In genomic region chr2:232886176-232886575, GRCh38 we compare ENCODE assay signal across 15 cellular contexts. TPM values are rescaled to one million over a fixed set of nuclear protein-coding genes. Genes with fewer than 3 reads are reported as not detected.
"Had no signal": no experiment of that assay in that cellular context is flagged by ENCODE, and none has a peak within 500 bp of the region (broad histone marks: within the 10 kb centered on the region; RNA-seq: fewer than 3 reads in every experiment).

No MANE protein-coding gene starts in this region.

- H3K9me3 Mint-ChIP-seq: activated CD8-positive, alpha-beta T cell treated with anti-CD3 and anti-CD28 coated beads for 36 hours; activated T-helper 1 cell treated with anti-CD3 and anti-CD28 coated beads, Interleukin-12 subunit alpha, Interleukin-12 subunit beta, Interleukin-2, Interleukin-4 antibody, amounts not matched to agents 30 ng/mL and 10 ng/mL and 1 ng/mL, durations not matched to agents 14 hours and 24 hours and 36 hours; T-cell had no signal

- H3K4me1 Mint-ChIP-seq: activated CD4-positive, alpha-beta T cell treated with anti-CD3 and anti-CD28 coated beads for 36 hours; activated naive CD4-positive, alpha-beta T cell treated with anti-CD3 and anti-CD28 coated beads, Interleukin-2, amount 10 ng/mL, durations not matched to agents 7 days and 5 days; naive thymus-derived CD4-positive, alpha-beta T cell had no signal

- H3K36me3 ChIP-seq: thyroid gland, WERI-Rb-1 had no signal

- H2AFZ ChIP-seq: hepatocyte had no signal

- H3K9me3 ChIP-seq: thyroid gland had no signal

- ATAC-seq: activated CD4-positive, alpha-beta T cell treated with anti-CD3 and anti-CD28 coated beads for 36 hours; activated CD8-positive, alpha-beta T cell treated with anti-CD3 and anti-CD28 coated beads for 36 hours; naive thymus-derived CD4-positive, alpha-beta T cell; T-cell had no signal

- H3K27ac Mint-ChIP-seq: activated CD4-positive, alpha-beta T cell treated with anti-CD3 and anti-CD28 coated beads for 36 hours; activated CD8-positive, alpha-beta T cell treated with anti-CD3 and anti-CD28 coated beads for 36 hours; activated naive CD4-positive, alpha-beta T cell treated with anti-CD3 and anti-CD28 coated beads, Interleukin-2, amount 10 ng/mL, durations not matched to agents 7 days and 5 days; activated T-helper 1 cell treated with anti-CD3 and anti-CD28 coated beads, Interleukin-12 subunit alpha, Interleukin-12 subunit beta, Interleukin-2, Interleukin-4 antibody, amounts not matched to agents 30 ng/mL and 10 ng/mL and 1 ng/mL, durations not matched to agents 14 hours and 24 hours and 36 hours; naive thymus-derived CD4-positive, alpha-beta T cell; T-cell had no signal

- H3K27ac ChIP-seq: hepatocyte, SK-N-MC, thyroid gland, WERI-Rb-1 had no signal

- H3K4me3 ChIP-seq: hepatocyte, lung, SK-N-MC, thyroid gland had no signal

- H3K4me3 Mint-ChIP-seq: activated CD4-positive, alpha-beta T cell treated with anti-CD3 and anti-CD28 coated beads for 36 hours; activated CD8-positive, alpha-beta T cell treated with anti-CD3 and anti-CD28 coated beads for 36 hours; activated naive CD4-positive, alpha-beta T cell treated with anti-CD3 and anti-CD28 coated beads, Interleukin-2, amount 10 ng/mL, durations not matched to agents 7 days and 5 days; activated T-helper 1 cell treated with anti-CD3 and anti-CD28 coated beads, Interleukin-12 subunit alpha, Interleukin-12 subunit beta, Interleukin-2, Interleukin-4 antibody, amounts not matched to agents 30 ng/mL and 10 ng/mL and 1 ng/mL, durations not matched to agents 14 hours and 24 hours and 36 hours; naive thymus-derived CD4-positive, alpha-beta T cell; T-cell had no signal

- DNase-seq: activated CD4-positive, alpha-beta T cell treated with anti-CD3 and anti-CD28 coated beads for 36 hours; activated CD8-positive, alpha-beta memory T cell treated with anti-CD3 and anti-CD28 coated beads, Interleukin-2, amount 50 U/mL, for 4 hours; activated CD8-positive, alpha-beta T cell treated with anti-CD3 and anti-CD28 coated beads for 36 hours; activated naive CD4-positive, alpha-beta T cell treated with anti-CD3 and anti-CD28 coated beads, Interleukin-2, amount 10 ng/mL, durations not matched to agents 7 days and 5 days; dermis blood vessel endothelial cell; erythroblast; kidney glomerular epithelial cell; naive thymus-derived CD4-positive, alpha-beta T cell; T-cell; thyroid gland; WERI-Rb-1 had no signal

- H3K27me3 ChIP-seq: hepatocyte, thyroid gland had no signal

- H3K4me2 ChIP-seq: hepatocyte had no signal

- H3K36me3 Mint-ChIP-seq: activated naive CD4-positive, alpha-beta T cell treated with anti-CD3 and anti-CD28 coated beads, Interleukin-2, amount 10 ng/mL, durations not matched to agents 7 days and 5 days; naive thymus-derived CD4-positive, alpha-beta T cell; T-cell had no signal

RNA-seq across cellular contexts. Expression of gene SNORC, which starts 16.1 kb away (rescaled TPM):
- polyA plus RNA-seq: naive thymus-derived CD4-positive, alpha-beta T cell had no signal
